In genomic region chr2:68799615-68800400, GRCh38 we compare ENCODE assay signal across 14 cellular contexts.
DNase-seq lines count a peak whose midpoint lies in the region; ATAC-seq and TF ChIP-seq lines count a peak whose summit lies in the region.
"Had no signal": no experiment of that assay in that cellular context is flagged by ENCODE, and none has a peak within 500 bp of the region (broad histone marks: within the 10 kb centered on the region; RNA-seq: fewer than 3 reads in every experiment).

No MANE protein-coding gene starts in this region.

- no peak overlapping the region for H3K14ac ChIP-seq in H9 (ENCODE audit: insufficient read depth, low read length)

- no peaks in the 10 kb centered on the region for H3F3A ChIP-seq in PC-3 (ENCODE audit: low read length, unreplicated experiment)

- no peak overlapping the region for H2BK12ac ChIP-seq in H9 (ENCODE audit: insufficient read length, low read depth, low read length)

- no peak overlapping the region for H3K18ac ChIP-seq in H9 (ENCODE audit: insufficient read length, low read depth, low read length)

- H3K27me3 Mint-ChIP-seq in CD4-positive, CD25-positive, alpha-beta regulatory T cell = no peaks in the 10 kb centered on the region
- no peaks in the 10 kb centered on the region; the same call in 1 of the 2 replicates for H3K27me3 Mint-ChIP-seq in H9 (ENCODE audit: low read depth)

- no peak overlapping the region for H3K4ac ChIP-seq in H9 (ENCODE audit: low read depth, low read length)

- intact Hi-C loops in PC-3 (cut with micrococcal nuclease) = no loop called here

- no peaks in the 10 kb centered on the region for H3K79me1 ChIP-seq in H9 (ENCODE audit: insufficient read depth, low read depth, low read length, poor library complexity, severe bottlenecking)

- H3K9me3 Mint-ChIP-seq in CD4-positive, CD25-positive, alpha-beta regulatory T cell = peaks cover 0 to 5% (median 0%) of the 10 kb centered on the region in 7 donors
- H3K9me3 Mint-ChIP-seq in H9 = no peaks in the 10 kb centered on the region

- no peak overlapping the region for H4K8ac ChIP-seq in H9 (replicated peaks; ENCODE audit: insufficient read length, low read depth, low read length)

- no peaks in the 10 kb centered on the region for H3K27me3 ChIP-seq in CD4-positive, CD25-positive, alpha-beta regulatory T cell (ENCODE audit: control insufficient read depth, insufficient read depth, low read length)
- H3K27me3 ChIP-seq in H9 (ENCODE audit: insufficient read depth, low read length) = no peaks in the 10 kb centered on the region
- peaks cover 18% of the 10 kb centered on the region; the same call in 1 of the 2 replicates for H3K27me3 ChIP-seq in PC-3 (ENCODE audit: low read length)

- no peak overlapping the region for H3K4me3 Mint-ChIP-seq in CD4-positive, CD25-positive, alpha-beta regulatory T cell
- H3K4me3 Mint-ChIP-seq in H9 = no peak overlapping the region

- no peak overlapping the region for H3K56ac ChIP-seq in H9 (ENCODE audit: insufficient read length, low read depth, low read length)

- peaks cover 39% of the 10 kb centered on the region for H3K4me1 ChIP-seq in CD4-positive, CD25-positive, alpha-beta regulatory T cell (ENCODE audit: control insufficient read depth, insufficient read depth, low read length, poor library complexity, severe bottlenecking)
- no peaks in the 10 kb centered on the region; the same call in 1 of the 2 replicates for H3K4me1 ChIP-seq in H9 (ENCODE audit: insufficient read depth, low read length)
- peaks cover 8% of the 10 kb centered on the region for H3K4me1 ChIP-seq in PC-3 (ENCODE audit: insufficient read depth, low read length)

- H3K4me1 Mint-ChIP-seq in CD4-positive, CD25-positive, alpha-beta regulatory T cell = peaks cover 25 to 66% (median 48%) of the 10 kb centered on the region in 4 donors
- peaks cover 4 to 9% of the 10 kb centered on the region in 2 experiments for H3K4me1 Mint-ChIP-seq in H9

- H2BK20ac ChIP-seq in H9 (ENCODE audit: low read depth, low read length, poor library complexity, severe bottlenecking) = no peak overlapping the region

- no peak overlapping the region for H3K23ac ChIP-seq in H9 (ENCODE audit: insufficient read length, low read depth, low read length)

- H3K9ac ChIP-seq in H9 (ENCODE audit: extremely low read depth, insufficient read length, low read length) = no peak overlapping the region
- H3K9ac ChIP-seq in PC-3 (ENCODE audit: low read length) = no peak overlapping the region

- H3K36me3 Mint-ChIP-seq in CD4-positive, CD25-positive, alpha-beta regulatory T cell = peaks cover 53% of the 10 kb centered on the region
- H3K36me3 Mint-ChIP-seq in H9 (ENCODE audit: insufficient read depth in 1 of 3, low read depth in 3 of 3) = no peaks in the 10 kb centered on the region

- H3K79me2 ChIP-seq in H9 (ENCODE audit: insufficient read depth, low read length) (no peaks in the 10 kb centered on the region), PC-3 (ENCODE audit: low read length) (no peaks in the 10 kb centered on the region)

- POLR2A ChIA-PET in PC-3 (lab: Charles Lee; ENCODE audit: unreplicated experiment) = no interaction called here

- CTCF ChIA-PET in PC-3 (lab: Charles Lee) = no interaction called here

- no peak overlapping the region for H2AK5ac ChIP-seq in H9 (ENCODE audit: insufficient read length, low read length)

- peak overlapping the region; percentile 79 to 92 (median 89) for H3K27ac Mint-ChIP-seq in CD4-positive, CD25-positive, alpha-beta regulatory T cell
- no peak overlapping the region; a peak in 1 of 7 replicates for H3K27ac Mint-ChIP-seq in H9

- H2AFZ ChIP-seq in H9 (ENCODE audit: low read length) (no peak overlapping the region), PC-3 (ENCODE audit: low read length) (no peak overlapping the region)

- BruUV-seq in PC-3 (replicated peaks; lab: Mats Ljungman, UMichigan) = no TSS peak

- H2BK15ac ChIP-seq in H9 (ENCODE audit: low read depth, low read length) = no peak overlapping the region

- no peaks in the 10 kb centered on the region for H4K20me1 ChIP-seq in H9 (ENCODE audit: control insufficient read depth, insufficient read depth, insufficient read length)
- H4K20me1 ChIP-seq in PC-3 (ENCODE audit: low read length) = no peaks in the 10 kb centered on the region

- no peak overlapping the region for H2BK120ac ChIP-seq in H9 (ENCODE audit: low read depth, low read length, poor library complexity, severe bottlenecking)

- WGBS in H9 (ENCODE audit: extremely low coverage, insufficient read length, low lambda C conversion rate) = no CpG with 5 or more reads among the region's 13 CpGs

- no peak overlapping the region for H4K91ac ChIP-seq in H9 (ENCODE audit: insufficient read length, low read depth, low read length)

- H3K27ac ChIP-seq in CD4-positive, CD25-positive, alpha-beta regulatory T cell (ENCODE audit: insufficient read depth, low read length, poor library complexity, severe bottlenecking) = peak overlapping the region; percentile 61
- H3K27ac ChIP-seq in VCaP (peak overlapping the region; percentile 71), H9 (ENCODE audit: insufficient read length, low read depth, low read length) (no peak overlapping the region), PC-3 (ENCODE audit: low read length) (no peak overlapping the region)
- H3K27ac ChIP-seq: thoracic aorta had no signal

- H4K5ac ChIP-seq in H9 (ENCODE audit: insufficient read length, low read depth, low read length) = no peak overlapping the region

- no peaks in the 10 kb centered on the region for H3K9me2 ChIP-seq in PC-3 (replicated peaks; ENCODE audit: low read length)

- no peaks in the 10 kb centered on the region for H3K23me2 ChIP-seq in H9 (ENCODE audit: insufficient read length, low read depth, low read length, poor library complexity, severe bottlenecking)

- ATAC-seq in CD4-positive, CD25-positive, alpha-beta regulatory T cell (ENCODE audit: low read depth in 2 of 2) = no peak
- ATAC-seq in PC-3 = no peak
- ATAC-seq: left ventricle myocardium superior, Panc1 had no signal

- TF ChIP-seq CTCF in VCaP (conservative IDR thresholded peaks at IDR 0.05) (no peak), H9 (conservative IDR thresholded peaks at IDR 0.05) (no peak), PC-3 (conservative IDR thresholded peaks at IDR 0.05; ENCODE audit: low read depth, low read length) (no peak)

- H3K9me3 ChIP-seq in CD4-positive, CD25-positive, alpha-beta regulatory T cell (ENCODE audit: control insufficient read depth in 2 of 2, low read length in 2 of 2) = no peaks in the 10 kb centered on the region
- no peaks in the 10 kb centered on the region for H3K9me3 ChIP-seq in H9 (ENCODE audit: control insufficient read depth, low read depth, low read length)
- no peaks in the 10 kb centered on the region for H3K9me3 ChIP-seq in PC-3 (ENCODE audit: low read length)
- H3K9me3 ChIP-seq: thoracic aorta had no signal

- no peak for DNase-seq in CD4-positive, CD25-positive, alpha-beta regulatory T cell
- DNase-seq in HPDE6-E6E7 (ENCODE audit: extremely low spot score) (peak; percentile 89), left kidney (ENCODE audit: low read depth, low spot score) (peak; percentile 61), SIG-M5 (lab: John Stamatoyannopoulos, UW) (no peak), H9 (no peak), PC-3 (no peak), NK-92 (lab: John Stamatoyannopoulos, UW; ENCODE audit: unreplicated experiment) (no peak)
- DNase-seq: activated T-cell treated with anti-CD3 and anti-CD28 coated beads, Interleukin-2, amount 50 U/mL, for 48 hours; C1 segment of cervical spinal cord; left ventricle myocardium superior; MM.1S had no signal

- H2BK5ac ChIP-seq in H9 (ENCODE audit: insufficient read length, low read length) = no peak overlapping the region

- peaks cover 80% of the 10 kb centered on the region for H3K36me3 ChIP-seq in CD4-positive, CD25-positive, alpha-beta regulatory T cell (ENCODE audit: control insufficient read depth, insufficient read depth, low read length)
- H3K36me3 ChIP-seq in PC-3 (ENCODE audit: low read depth, low read length) = no peaks in the 10 kb centered on the region
- H3K36me3 ChIP-seq: thoracic aorta had no signal

- H3K4me3 ChIP-seq in CD4-positive, CD25-positive, alpha-beta regulatory T cell (ENCODE audit: low read depth, low read length) = no peak overlapping the region
- H3K4me3 ChIP-seq in PC-3 (ENCODE audit: low read length) = no peak overlapping the region
- H3K4me3 ChIP-seq: thoracic aorta had no signal

- no peak overlapping the region for H3K4me2 ChIP-seq in H9 (ENCODE audit: insufficient read depth, insufficient read length, low read length)
- no peak overlapping the region for H3K4me2 ChIP-seq in PC-3 (ENCODE audit: low read length)

- H3T11ph ChIP-seq in H9 (ENCODE audit: low read length) = no peak overlapping the region

Comparison
In these comparisons a context has a peak if more than half of its experiments do, and no peak if none do; other contexts are left out.
1. DNase-seq: peak in HPDE6-E6E7 (single experiment) and left kidney (single experiment); none in CD4-positive, CD25-positive, alpha-beta regulatory T cell (0 of 3), SIG-M5 (single experiment), H9 (single experiment), PC-3 (single experiment) and NK-92 (single experiment).
2. H3K27ac ChIP-seq: peak in CD4-positive, CD25-positive, alpha-beta regulatory T cell (single experiment) and VCaP (single experiment); none in H9 (single experiment) and PC-3 (single experiment).
3. H3K27ac Mint-ChIP-seq: peak in CD4-positive, CD25-positive, alpha-beta regulatory T cell (3 of 3); none in H9 (0 of 3).